ENCODE assay signal across 8 cellular contexts in the genomic region with DNA sequence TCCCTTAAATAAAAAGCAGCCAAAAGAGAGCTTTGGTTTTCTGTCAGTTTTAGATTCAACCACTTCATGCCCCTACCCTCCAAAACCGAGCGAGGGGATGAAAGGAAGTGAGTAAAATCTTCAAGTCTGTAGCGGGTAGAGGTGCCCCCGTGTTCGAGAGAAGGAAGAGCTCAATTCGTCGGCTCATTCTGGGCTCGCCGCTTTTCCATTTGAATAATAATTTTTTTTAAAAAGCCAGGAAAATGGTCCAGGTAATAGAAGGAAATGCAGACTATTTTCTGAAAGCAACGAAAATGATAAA.
DNase-seq lines count a peak whose midpoint lies in the region; ATAC-seq and TF ChIP-seq lines count a peak whose summit lies in the region.

No MANE protein-coding gene starts in this region.

- ATAC-seq in naive B cell (ENCODE audit: low read depth in 2 of 2), result peak; percentile 44 to 53
- no peak for ATAC-seq in HG03135 (IDR thresholded peaks at IDR 0.05; ENCODE audit: unreplicated experiment)
- no peak for ATAC-seq in left lobe of liver

- H3K4me3 Mint-ChIP-seq in naive B cell, result peak overlapping the region; percentile 83 to 95 (median 92)

- CTCF ChIA-PET in BJ (lab: Yijun Ruan, JAX), result no interaction called here

- peaks cover 7 to 18% (median 16%) of the 10 kb centered on the region in 3 donors for H3K4me1 Mint-ChIP-seq in naive B cell

- peaks cover 0 to 5% of the 10 kb centered on the region in 2 donors for H3K36me3 Mint-ChIP-seq in naive B cell

- no peaks in the 10 kb centered on the region for H3K36me3 ChIP-seq in BJ (ENCODE audit: control insufficient read depth, insufficient read depth, low read length)

- peak overlapping the region in 4 of 6 donors; percentile 49 to 93 (median 82) for H3K27ac Mint-ChIP-seq in naive B cell

- peak overlapping the region; percentile 51 for H3K4me3 ChIP-seq in BJ (ENCODE audit: low read depth, low read length)

- no peaks in the 10 kb centered on the region for H3K9me3 Mint-ChIP-seq in naive B cell

- no peak for TF ChIP-seq CTCF in BJ (IDR thresholded peaks at IDR 0.05; ENCODE audit: insufficient read depth, low read depth, low read length)

- peaks cover 7 to 24% (median 21%) of the 10 kb centered on the region in 3 donors for H3K27me3 Mint-ChIP-seq in naive B cell

- POLR2A ChIA-PET in BJ (lab: Charles Lee), result no interaction called here

- no peak for DNase-seq in BJ (ENCODE audit: low read depth)
- peak; percentile 24 for DNase-seq in HT1080 (ENCODE audit: low read depth)
- DNase-seq in central memory CD4-positive, alpha-beta T cell, result peak; percentile 27
- peak; percentile 21 for DNase-seq in naive B cell
- no peak for DNase-seq in stimulated activated CD4-positive, alpha-beta T cell treated with anti-CD3 and anti-CD28 coated beads, Interleukin-2, amount 100 ng/mL, for 48 hours
- no peak for DNase-seq in left lobe of liver (ENCODE audit: low spot score)
- DNase-seq in NCI-H226, result no peak

- no peaks in the 10 kb centered on the region; the same call in 1 of the 2 replicates for H3K27me3 ChIP-seq in BJ (ENCODE audit: control insufficient read depth, insufficient read depth, low read length)

Comparison
In these comparisons a context has a peak if more than half of its experiments do, and no peak if none do; other contexts are left out.
1. DNase-seq: peak in HT1080 (single experiment), central memory CD4-positive, alpha-beta T cell (single experiment) and naive B cell (single experiment); none in BJ (single experiment), stimulated activated CD4-positive, alpha-beta T cell treated with anti-CD3 and anti-CD28 coated beads, Interleukin-2, amount 100 ng/mL, for 48 hours (0 of 2), left lobe of liver (single experiment) and NCI-H226 (single experiment).
2. ATAC-seq: peak in naive B cell (2 of 2); none in HG03135 (single experiment) and left lobe of liver (single experiment).